In the genomic region with DNA sequence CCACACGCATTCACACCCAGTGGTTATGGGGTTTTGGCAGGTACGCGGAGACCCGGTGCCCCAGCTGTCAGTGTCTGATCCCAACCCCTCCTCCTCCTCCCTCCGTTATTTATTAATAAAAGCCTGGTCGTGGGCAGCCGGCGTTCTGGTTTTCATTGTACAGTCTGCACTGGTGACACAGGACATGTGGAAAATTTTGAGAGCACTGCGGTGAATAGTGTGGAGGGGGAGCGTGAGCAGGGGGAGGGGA, we compare ENCODE assay signal across 8 cellular contexts. TPM values are rescaled to one million over a fixed set of nuclear protein-coding genes. Genes with fewer than 3 reads are reported as not detected.
A peak's percentile ranks its signal among the peaks of the same experiment; 100 is the strongest.
DNase-seq lines count a peak whose midpoint lies in the region; ATAC-seq, FAIRE-seq and TF ChIP-seq lines count a peak whose summit lies in the region.

No MANE protein-coding gene starts in this region.

- peak overlapping the region in 1 of 4 donors; percentile 42 for H3K4me3 ChIP-seq in adrenal gland
- no peak overlapping the region for H3K4me3 ChIP-seq in lung

- WGBS in adrenal gland, 4 donors, result 0 to 1% (median 0%) methylated on average over 8 to 10 of the region's 10 CpGs
- 0% methylated on average over 10 of the region's 10 CpGs for WGBS in lung, 2 donors

- TF ChIP-seq CTCF in adrenal gland (IDR thresholded peaks at IDR 0.05) (no peak), lung (IDR thresholded peaks at IDR 0.05; ENCODE audit: control extremely low read depth, extremely low read depth) (no peak)

- in situ Hi-C loops in G401 (cut with HindIII; ENCODE audit: low sequenced_read_pairs), result no loop called here

- H3K4me1 ChIP-seq in adrenal gland (replicated peaks in 1 of 2), result peaks cover 66 to 82% of the 10 kb centered on the region in 2 donors
- peaks cover 32 to 56% of the 10 kb centered on the region in 2 donors for H3K4me1 ChIP-seq in lung (ENCODE audit: control insufficient read depth in 2 of 2, insufficient read depth in 2 of 2, low read length in 2 of 2)

- FAIRE-seq in GM19239 (lab: Jason Lieb, UNC), result peak; percentile 84
- no peak for FAIRE-seq in urothelium cell line (lab: Jason Lieb, UNC)

- TF ChIP-seq POLR2A in adrenal gland (IDR thresholded peaks at IDR 0.05), result peak in 1 of 2 donors; percentile 67

- no peaks in the 10 kb centered on the region for H3K9me3 ChIP-seq in adrenal gland (replicated peaks in 1 of 3)
- H3K9me3 ChIP-seq in lung (ENCODE audit: control insufficient read depth in 2 of 2, insufficient read depth in 1 of 2, low read length in 1 of 2), result no peaks in the 10 kb centered on the region

- intact Hi-C loops in adrenal gland (cut with DNase I), result no loop called here

- DNase-seq in GM19239 (ENCODE audit: insufficient read length, low spot score) (peak; percentile 65), adrenal gland (no peak), lung (ENCODE audit: low spot score) (no peak), urothelium cell line (ENCODE audit: low spot score) (no peak), G401 (ENCODE audit: low spot score) (no peak), dedifferentiated amniotic fluid mesenchymal stem cell (ENCODE audit: extremely low spot score) (no peak), COLO668 (lab: John Stamatoyannopoulos, UW; ENCODE audit: unreplicated experiment) (no peak)

- peak; percentile 48 for ATAC-seq in HG03135 (IDR thresholded peaks at IDR 0.05; ENCODE audit: unreplicated experiment)
- no peak for ATAC-seq in lung (ENCODE audit: insufficient read depth, low FRiP score)

- no peaks in the 10 kb centered on the region for H3K36me3 ChIP-seq in adrenal gland (replicated peaks in 1 of 2)
- no peaks in the 10 kb centered on the region for H3K36me3 ChIP-seq in lung (ENCODE audit: control insufficient read depth in 2 of 2, insufficient read depth in 2 of 2, low read length in 2 of 2)

- peak overlapping the region; percentile 85 to 100 (median 98) for H3K27ac ChIP-seq in adrenal gland
- peak overlapping the region; percentile 96 to 98 for H3K27ac ChIP-seq in lung (ENCODE audit: low read depth in 1 of 2, low read length in 1 of 2)

- H3K27me3 ChIP-seq in adrenal gland (no peaks in the 10 kb centered on the region), lung (ENCODE audit: control insufficient read depth, insufficient read depth) (no peaks in the 10 kb centered on the region)

RNA-seq across cellular contexts. Expression of gene IRF2BPL, which starts 11.5 kb away (rescaled TPM):
- total RNA-seq in adrenal gland (100 to 1,000 TPM in 2 of 8 donors, 10 to 100 TPM in 6; 52.2 to 104 (median 86.0) TPM), lung (10 to 100 TPM; 42.4 to 52.4 TPM)
- polyA plus RNA-seq in adrenal gland (1 to 10 TPM; 6.5 to 8.8 (median 8.3) TPM), lung (10 to 100 TPM in 1 of 2 donors, 1 to 10 TPM in 1; 9.3 to 34.8 TPM)
- total RNA-seq in G401 (2014; rRNA removed; shearing (Covaris generic)), result 57.2 and 59.4 TPM in 2 replicates

RNA-seq across cellular contexts. Expression of gene CIPC, which starts 58.1 kb away (rescaled TPM):
- total RNA-seq in adrenal gland (10 to 100 TPM; 23.2 to 48.6 (median 28.8) TPM), lung (10 to 100 TPM; 26.6 to 32.0 TPM)
- polyA plus RNA-seq in adrenal gland (10 to 100 TPM in 1 of 3 donors, 1 to 10 TPM in 2; 3.7 to 16.1 (median 5.6) TPM), lung (10 to 100 TPM in 1 of 2 donors, 1 to 10 TPM in 1; 6.4 to 10.6 TPM)
- 30.5 and 32.2 TPM in 2 replicates for total RNA-seq in G401 (2014; rRNA removed; shearing (Covaris generic))
